ENCODE assay signal across 1 cellular context in genomic region chr5:158609729-158610128, GRCh38.
TF ChIP-seq lines count a peak whose summit lies in the region.

No MANE protein-coding gene starts in this region.

TF ChIP-seq in H1, 55 proteins besides CTCF, POLR2A, EP300 and RAD21 (continued from another document):
- TF ChIP-seq CEBPB (IDR thresholded peaks at IDR 0.05; ENCODE audit: low read depth, low read length) = no peak
- TF ChIP-seq GTF2F1 (IDR thresholded peaks at IDR 0.05; ENCODE audit: borderline replicate concordance, low read depth, low read length) = no peak
- no peak for TF ChIP-seq SIX5 (IDR thresholded peaks at IDR 0.05; ENCODE audit: low read depth, low read length)
- no peak for TF ChIP-seq ASH2L (IDR thresholded peaks at IDR 0.05; ENCODE audit: low read length)
- TF ChIP-seq JUN (IDR thresholded peaks at IDR 0.05; ENCODE audit: low read depth, low read length) = no peak
TF ChIP-seq in H1: peak in this region for 0.
